ENCODE assay signal across 8 cellular contexts in the genomic region with DNA sequence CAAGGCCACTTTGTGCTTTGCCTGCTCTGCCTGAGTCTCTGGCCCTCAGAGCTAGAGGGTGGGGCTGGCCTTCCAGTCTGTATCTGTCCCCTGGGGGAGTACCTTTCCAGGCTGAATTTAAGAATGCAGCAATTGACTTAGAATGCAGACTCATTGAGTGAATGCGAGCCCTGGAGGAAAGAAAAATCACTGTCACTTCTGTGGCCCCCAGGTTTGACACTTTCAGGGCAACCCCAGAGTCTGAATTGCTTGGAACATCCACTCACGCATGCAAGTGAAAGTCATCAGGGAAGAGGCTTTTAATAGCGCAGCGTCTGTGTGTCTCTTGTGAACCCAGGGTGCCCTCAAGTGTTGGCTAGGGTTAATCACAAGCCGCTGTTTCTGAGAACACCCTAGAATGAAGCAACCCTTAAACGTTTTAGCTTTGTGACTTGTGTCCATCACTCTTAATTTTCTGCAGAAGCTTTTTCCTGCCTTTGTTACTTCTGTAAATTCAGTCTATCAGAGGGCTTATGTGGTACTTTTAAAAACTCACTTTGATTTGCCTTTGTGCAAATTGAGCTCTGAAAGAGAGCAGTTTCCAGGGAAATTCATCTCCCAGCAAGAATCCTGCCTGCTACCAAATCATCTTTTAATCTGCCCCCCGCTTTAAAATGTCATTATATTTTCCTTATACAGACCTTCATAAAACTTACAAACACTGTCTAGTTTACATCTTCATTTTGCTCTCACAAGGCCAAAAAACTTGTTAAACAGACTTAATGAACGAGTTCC.
DNase-seq lines count a peak whose midpoint lies in the region; ATAC-seq and TF ChIP-seq lines count a peak whose summit lies in the region.

No MANE protein-coding gene starts in this region.

- H3K27me3 ChIP-seq in CD4-positive, alpha-beta memory T cell (ENCODE audit: insufficient read depth, low read length), result no peaks in the 10 kb centered on the region

- in situ Hi-C loops in KBM-7 (cut with MboI; ENCODE audit: low pct_unique_long_range_greater_than_20kb, low sequenced_read_pairs), result no loop called here

- no peaks in the 10 kb centered on the region for H3K9me3 ChIP-seq in CD4-positive, alpha-beta memory T cell (ENCODE audit: control insufficient read depth in 1 of 2, low read length in 2 of 2)

- peak; percentile 85 for TF ChIP-seq CTCF in RWPE1 (conservative IDR thresholded peaks at IDR 0.05; ENCODE audit: low read depth)

- no peaks in the 10 kb centered on the region for H3K9me3 Mint-ChIP-seq in CD4-positive, alpha-beta memory T cell

- peak overlapping the region in 1 of 7 donors; percentile 14 for H3K27ac Mint-ChIP-seq in CD4-positive, alpha-beta memory T cell

- POLR2A ChIA-PET in CD4-positive, alpha-beta memory T cell (lab: Charles Lee; ENCODE audit: partially characterized antibody), result interaction anchor here (0.6 to 1.1 kb wide), 4 partner anchors 16 to 287 kb away, joined by 3 to 8 read pairs (median 5); partner anchors contain the start of gene IQGAP2
- POLR2A ChIA-PET in RWPE1 (lab: Yijun Ruan, JAX; ENCODE audit: low non-redundant PET), result no interaction called here

- ATAC-seq in GM19452 (IDR thresholded peaks at IDR 0.05; ENCODE audit: unreplicated experiment), result peak; percentile 79

- peaks cover 4% of the 10 kb centered on the region for H3K4me1 ChIP-seq in CD4-positive, alpha-beta memory T cell (ENCODE audit: insufficient read depth, low read length)

- H3K4me3 Mint-ChIP-seq in CD4-positive, alpha-beta memory T cell, result peak overlapping the region in 4 of 8 donors; percentile 17 to 70 (median 36)

- CTCF ChIA-PET in CD4-positive, alpha-beta memory T cell (lab: Charles Lee; ENCODE audit: partially characterized antibody), result interaction anchor here (0.7 to 2.6 kb wide), 24 partner anchors 9 to 1207 kb away, joined by 3 to 12 read pairs (median 4); partner anchors contain the start of gene ANKRD31
- CTCF ChIA-PET in RWPE1 (lab: Yijun Ruan, JAX), result interaction anchor here (0.5 to 1.4 kb wide), 20 partner anchors 9 to 1132 kb away, joined by 3 to 18 read pairs (median 3); no protein-coding TSS in a partner anchor

- peak; percentile 55 to 70 (median 64) for DNase-seq in CD4-positive, alpha-beta memory T cell
- DNase-seq in KBM-7 (peak; percentile 70), RWPE1 (ENCODE audit: low spot score) (peak; percentile 79), globus pallidus (ENCODE audit: low spot score) (peak; percentile 65), pons (ENCODE audit: low spot score) (peak; percentile 85), posterior vena cava (ENCODE audit: low spot score) (no peak)
- peak; percentile 83 for DNase-seq in activated effector memory CD4-positive, alpha-beta T cell treated with anti-CD3 and anti-CD28 coated beads, Interleukin-2, amount 50 U/mL, for 16 hours

- H3K36me3 ChIP-seq in CD4-positive, alpha-beta memory T cell (ENCODE audit: insufficient read depth, low read length), result no peaks in the 10 kb centered on the region

- peaks cover 0 to 6% of the 10 kb centered on the region in 2 donors for H3K27me3 Mint-ChIP-seq in CD4-positive, alpha-beta memory T cell

- intact Hi-C loops in CD4-positive, alpha-beta memory T cell (cut with micrococcal nuclease), result loop anchor here (1.0 to 5.0 kb wide), 8 partner anchors 182 to 1489 kb away; partner anchors contain the start of genes ANKRD31, GFM2 and NSA2
- intact Hi-C loops in posterior vena cava (cut with DNase I), result no loop called here

- peaks cover 6 to 9% (median 7%) of the 10 kb centered on the region in 4 donors for H3K4me1 Mint-ChIP-seq in CD4-positive, alpha-beta memory T cell

- H3K36me3 Mint-ChIP-seq in CD4-positive, alpha-beta memory T cell, result no peaks in the 10 kb centered on the region

- no peak overlapping the region for H3K4me3 ChIP-seq in CD4-positive, alpha-beta memory T cell (ENCODE audit: low read length in 2 of 2)

- no peak overlapping the region for H3K27ac ChIP-seq in CD4-positive, alpha-beta memory T cell (ENCODE audit: low read depth, low read length)
- no peak overlapping the region for H3K27ac ChIP-seq in RWPE1
